Comparison of ENCODE assay signal across 11 cellular contexts in genomic region chr1:39178541-39179431, GRCh38. TPM values are rescaled to one million over a fixed set of nuclear protein-coding genes. Genes with fewer than 3 reads are reported as not detected.
DNase-seq lines count a peak whose midpoint lies in the region; ATAC-seq and TF ChIP-seq lines count a peak whose summit lies in the region.
"Had no signal": no experiment of that assay in that cellular context is flagged by ENCODE, and none has a peak within 500 bp of the region (broad histone marks: within the 10 kb centered on the region; RNA-seq: fewer than 3 reads in every experiment).

No MANE protein-coding gene starts in this region.

- no peaks in the 10 kb centered on the region for H3K9me3 ChIP-seq in osteoblast (ENCODE audit: low read depth, low read length)
- H3K9me3 ChIP-seq in vagina: no peaks in the 10 kb centered on the region

- H3K4me1 ChIP-seq in osteoblast (ENCODE audit: insufficient read depth, low read length) (peaks cover 47% of the 10 kb centered on the region), vagina (peaks cover 43% of the 10 kb centered on the region)

- TF ChIP-seq CTCF in Calu3 (IDR thresholded peaks at IDR 0.05; ENCODE audit: unreplicated experiment): no peak
- TF ChIP-seq CTCF in RWPE1 (conservative IDR thresholded peaks at IDR 0.05; ENCODE audit: low read depth): no peak
- TF ChIP-seq CTCF in fibroblast of the aortic adventitia (IDR thresholded peaks at IDR 0.05; ENCODE audit: insufficient read depth, low read length): no peak
- TF ChIP-seq CTCF in osteoblast (IDR thresholded peaks at IDR 0.05; ENCODE audit: extremely low read depth, low read depth, low read length): no peak
- no peak for TF ChIP-seq CTCF in vagina (IDR thresholded peaks at IDR 0.05)

- peak overlapping the region; percentile 59 for H3K4me3 Mint-ChIP-seq in Calu3 (ENCODE audit: low read depth, unreplicated experiment)

- peaks cover 22% of the 10 kb centered on the region for H3K36me3 Mint-ChIP-seq in Calu3 (ENCODE audit: insufficient read depth, unreplicated experiment)

- TF ChIP-seq POLR2A in vagina (IDR thresholded peaks at IDR 0.05): no peak

- peaks cover 23% of the 10 kb centered on the region for H4K20me1 ChIP-seq in osteoblast (ENCODE audit: insufficient read depth, low read length)

- ATAC-seq in GM18519 (IDR thresholded peaks at IDR 0.05; ENCODE audit: low FRiP score, unreplicated experiment): no peak
- ATAC-seq in HG03175 (IDR thresholded peaks at IDR 0.05; ENCODE audit: unreplicated experiment): no peak
- no peak for ATAC-seq in GM19035 (IDR thresholded peaks at IDR 0.05; ENCODE audit: unreplicated experiment)

- no peaks in the 10 kb centered on the region for H3K27me3 Mint-ChIP-seq in Calu3 (ENCODE audit: unreplicated experiment)

- BruUV-seq in Calu3 (replicated peaks; lab: Mats Ljungman, UMichigan): no TSS peak

- CTCF ChIA-PET in Calu3 (lab: Charles Lee): interaction anchor here (1.3 to 2.2 kb wide), 3 partner anchors 11 to 20 kb away, joined by 3 to 6 read pairs (median 6); no protein-coding TSS in a partner anchor
- CTCF ChIA-PET in RWPE1 (lab: Yijun Ruan, JAX): interaction anchor here (0.7 kb wide), 1 partner anchor 1570 kb away, joined by 3 read pairs; no protein-coding TSS in a partner anchor

- no peak overlapping the region for H3K4me3 ChIP-seq in fibroblast of the aortic adventitia (ENCODE audit: low read depth, low read length)
- peak overlapping the region; percentile 12 for H3K4me3 ChIP-seq in osteoblast (ENCODE audit: insufficient read depth, low read length)
- H3K4me3 ChIP-seq in vagina: no peak overlapping the region
- H3K4me3 ChIP-seq: dorsolateral prefrontal cortex had no signal

- intact Hi-C loops in Calu3 (cut with micrococcal nuclease; ENCODE audit: unreplicated experiment): loop anchor here (2.0 kb wide), 1 partner anchor 20 kb away; no protein-coding TSS in a partner anchor
- intact Hi-C loops in vagina (cut with DNase I): no loop called here

- H2AFZ ChIP-seq in osteoblast (ENCODE audit: low read length): no peak overlapping the region

- peak overlapping the region; percentile 71 for H3K27ac ChIP-seq in RWPE1
- peak overlapping the region; percentile 63 for H3K27ac ChIP-seq in osteoblast (ENCODE audit: low read depth, low read length)
- H3K27ac ChIP-seq in vagina: no peak overlapping the region

- peak overlapping the region; percentile 96 for H3K27ac Mint-ChIP-seq in Calu3 (ENCODE audit: unreplicated experiment)

- no peaks in the 10 kb centered on the region for H3K27me3 ChIP-seq in osteoblast (ENCODE audit: insufficient read depth, low read length)
- H3K27me3 ChIP-seq in vagina: no peaks in the 10 kb centered on the region
- H3K27me3 ChIP-seq: dorsolateral prefrontal cortex had no signal

- H3K4me2 ChIP-seq in osteoblast (ENCODE audit: insufficient read depth, low read length): peak overlapping the region; percentile 63

- no peaks in the 10 kb centered on the region for H3K9me3 Mint-ChIP-seq in Calu3 (ENCODE audit: low read depth, unreplicated experiment)

- H3K36me3 ChIP-seq in osteoblast (ENCODE audit: insufficient read depth, low read length) (no peaks in the 10 kb centered on the region), vagina (no peaks in the 10 kb centered on the region)

- no peak for DNase-seq in Calu3
- peak; percentile 83 for DNase-seq in RWPE1 (ENCODE audit: low spot score)
- peak; percentile 57 for DNase-seq in fibroblast of the aortic adventitia (ENCODE audit: low read depth)
- no peak for DNase-seq in osteoblast (ENCODE audit: insufficient read length, low spot score, missing footprints)
- no peak for DNase-seq in vagina (ENCODE audit: extremely low spot score in 2 of 2)
- DNase-seq: COR-L47, dorsolateral prefrontal cortex, occipital lobe had no signal

- H3K4me1 Mint-ChIP-seq in Calu3 (ENCODE audit: low read depth, unreplicated experiment): peaks cover 82% of the 10 kb centered on the region

- H3K79me2 ChIP-seq in osteoblast (ENCODE audit: insufficient read depth, low read length): peaks cover 72% of the 10 kb centered on the region

- POLR2A ChIA-PET in RWPE1 (lab: Yijun Ruan, JAX; ENCODE audit: low non-redundant PET): no interaction called here

RNA-seq across cellular contexts. Expression of gene MACF1, which starts 25.7 kb away (rescaled TPM):
- total RNA-seq in Calu3 (2022) (701 and 705 TPM in 2 replicates), fibroblast of the aortic adventitia (ENCODE audit: low replicate concordance) (284 and 368 TPM in 2 replicates), osteoblast (377 and 424 TPM in 2 replicates), vagina (291 TPM)

Comparison
In these comparisons a context has a peak if more than half of its experiments do, and no peak if none do; other contexts are left out.
1. DNase-seq: peak in RWPE1 (single experiment) and fibroblast of the aortic adventitia (single experiment); none in Calu3 (single experiment), osteoblast (single experiment) and vagina (0 of 2).